32 cellular contexts compared by ENCODE assay signal in the genomic region with DNA sequence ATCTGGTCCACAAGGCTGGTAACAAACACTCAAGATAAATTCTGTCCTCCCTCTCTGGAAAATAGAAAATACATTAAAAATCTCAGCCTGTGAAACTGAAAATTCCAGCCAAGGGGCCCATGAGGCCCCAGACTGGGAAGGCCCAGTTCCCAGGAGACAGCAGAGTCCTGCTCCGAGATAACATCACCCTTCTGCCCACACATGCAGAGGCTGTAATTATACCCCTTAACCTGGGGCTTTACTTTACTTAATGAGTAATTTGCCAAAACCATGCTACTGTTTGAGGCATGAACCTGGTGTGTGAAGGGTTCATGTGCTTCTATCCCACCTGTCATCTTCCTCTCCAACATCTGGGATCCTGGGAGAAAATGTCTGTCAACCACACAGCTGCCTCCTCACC.
"Had no signal": no experiment of that assay in that cellular context is flagged by ENCODE, and none has a peak within 500 bp of the region (broad histone marks: within the 10 kb centered on the region; RNA-seq: fewer than 3 reads in every experiment).

No MANE protein-coding gene starts in this region.

- H3K36me3 ChIP-seq: adrenal gland, cardiac muscle cell, neutrophil, prostate gland, sigmoid colon, thyroid gland had no signal

- H3K4me1 ChIP-seq: adrenal gland, body of pancreas, prostate gland, thyroid gland had no signal

- H3K36me3 Mint-ChIP-seq: activated naive CD8-positive, alpha-beta T cell treated with anti-CD3 and anti-CD28 coated beads for 36 hours; stimulated activated memory B cell treated with anti-CD40 and anti-IgM and Interleukin-4, amounts not matched to agents 10 μg/mL and 1 μg/mL and 100 μg/mL, for 72 hours had no signal

- H3K27ac ChIP-seq: adrenal gland, body of pancreas, cardiac muscle cell, coronary artery, dorsolateral prefrontal cortex, neutrophil, prostate gland, sigmoid colon, thyroid gland, VCaP had no signal

- H3K4me3 Mint-ChIP-seq: activated naive CD4-positive, alpha-beta T cell treated with anti-CD3 and anti-CD28 coated beads for 36 hours; activated naive CD8-positive, alpha-beta T cell treated with anti-CD3 and anti-CD28 coated beads for 36 hours; activated T-helper 1 cell treated with anti-CD3 and anti-CD28 coated beads, Interleukin-12 subunit alpha, Interleukin-12 subunit beta, Interleukin-2, Interleukin-4 antibody, amounts not matched to agents 30 ng/mL and 10 ng/mL and 1 ng/mL, durations not matched to agents 14 hours and 24 hours and 36 hours; nephron progenitor cell; stimulated activated memory B cell treated with anti-CD40 and anti-IgM and Interleukin-4, amounts not matched to agents 10 μg/mL and 1 μg/mL and 100 μg/mL, for 72 hours; stimulated activated naive CD8-positive, alpha-beta T cell treated with anti-CD3 and anti-CD28 coated beads, Interleukin-15, amount 100 ng/mL, for 72 hours had no signal

- H3K27me3 ChIP-seq: adrenal gland, body of pancreas, cardiac muscle cell, neutrophil, sigmoid colon, thyroid gland had no signal

- H3K9me3 Mint-ChIP-seq: activated naive CD4-positive, alpha-beta T cell treated with anti-CD3 and anti-CD28 coated beads for 36 hours; activated naive CD8-positive, alpha-beta T cell treated with anti-CD3 and anti-CD28 coated beads for 36 hours; activated T-helper 1 cell treated with anti-CD3 and anti-CD28 coated beads, Interleukin-12 subunit alpha, Interleukin-12 subunit beta, Interleukin-2, Interleukin-4 antibody, amounts not matched to agents 30 ng/mL and 10 ng/mL and 1 ng/mL, durations not matched to agents 14 hours and 24 hours and 36 hours; stimulated activated naive CD8-positive, alpha-beta T cell treated with anti-CD3 and anti-CD28 coated beads, Interleukin-15, amount 100 ng/mL, for 72 hours had no signal

- H3K27ac Mint-ChIP-seq: activated naive CD4-positive, alpha-beta T cell treated with anti-CD3 and anti-CD28 coated beads for 36 hours; activated naive CD8-positive, alpha-beta T cell treated with anti-CD3 and anti-CD28 coated beads for 36 hours; activated T-helper 1 cell treated with anti-CD3 and anti-CD28 coated beads, Interleukin-12 subunit alpha, Interleukin-12 subunit beta, Interleukin-2, Interleukin-4 antibody, amounts not matched to agents 30 ng/mL and 10 ng/mL and 1 ng/mL, durations not matched to agents 14 hours and 24 hours and 36 hours; nephron progenitor cell; stimulated activated memory B cell treated with anti-CD40 and anti-IgM and Interleukin-4, amounts not matched to agents 10 μg/mL and 1 μg/mL and 100 μg/mL, for 72 hours; stimulated activated naive CD8-positive, alpha-beta T cell treated with anti-CD3 and anti-CD28 coated beads, Interleukin-15, amount 100 ng/mL, for 72 hours had no signal

- H3K4me3 ChIP-seq: adrenal gland, body of pancreas, cardiac muscle cell, coronary artery, dorsolateral prefrontal cortex, prostate gland, sigmoid colon, thyroid gland had no signal

- ATAC-seq: body of pancreas; left cardiac atrium; left ventricle myocardium superior; stimulated activated memory B cell treated with anti-CD40 and anti-IgM and Interleukin-4, amounts not matched to agents 10 μg/mL and 1 μg/mL and 100 μg/mL, for 72 hours; stimulated activated naive CD8-positive, alpha-beta T cell treated with anti-CD3 and anti-CD28 coated beads, Interleukin-15, amount 100 ng/mL, for 72 hours had no signal

- H3K4me1 Mint-ChIP-seq: activated naive CD8-positive, alpha-beta T cell treated with anti-CD3 and anti-CD28 coated beads for 36 hours; stimulated activated memory B cell treated with anti-CD40 and anti-IgM and Interleukin-4, amounts not matched to agents 10 μg/mL and 1 μg/mL and 100 μg/mL, for 72 hours; stimulated activated naive CD8-positive, alpha-beta T cell treated with anti-CD3 and anti-CD28 coated beads, Interleukin-15, amount 100 ng/mL, for 72 hours had no signal

- H3K27me3 Mint-ChIP-seq: activated naive CD8-positive, alpha-beta T cell treated with anti-CD3 and anti-CD28 coated beads for 36 hours; stimulated activated memory B cell treated with anti-CD40 and anti-IgM and Interleukin-4, amounts not matched to agents 10 μg/mL and 1 μg/mL and 100 μg/mL, for 72 hours; stimulated activated naive CD8-positive, alpha-beta T cell treated with anti-CD3 and anti-CD28 coated beads, Interleukin-15, amount 100 ng/mL, for 72 hours had no signal

- DNase-seq: activated CD4-positive, alpha-beta T cell treated with anti-CD3 and anti-CD28 coated beads for 4 hours; activated CD4-positive, alpha-beta T cell treated with anti-CD3 and anti-CD28 coated beads, Interleukin-2, amount 50 U/mL, for 48 hours; activated CD8-positive, alpha-beta memory T cell treated with anti-CD3 and anti-CD28 coated beads for 24 hours; activated CD8-positive, alpha-beta memory T cell treated with anti-CD3 and anti-CD28 coated beads, Interleukin-2, amount 50 U/mL, for 4 hours; activated effector memory CD4-positive, alpha-beta T cell treated with anti-CD3 and anti-CD28 coated beads, Interleukin-2, amount 50 U/mL, for 16 hours; activated naive CD4-positive, alpha-beta T cell treated with anti-CD3 and anti-CD28 coated beads for 36 hours; activated naive CD8-positive, alpha-beta T cell treated with anti-CD3 and anti-CD28 coated beads for 36 hours; activated T-cell treated with anti-CD3 and anti-CD28 coated beads, Interleukin-2, amount 50 U/mL, for 1 hour; adrenal gland; aorta; body of pancreas; dorsolateral prefrontal cortex; effector memory CD4-positive, alpha-beta T cell; left cardiac atrium; left ventricle myocardium superior; nephron progenitor cell; retina; sigmoid colon; small intestine; stimulated activated CD4-positive, alpha-beta T cell treated with anti-CD3 and anti-CD28 coated beads, Interleukin-1b, Interleukin-23, amount 100 ng/mL, for 48 hours; stimulated activated CD4-positive, alpha-beta T cell treated with anti-CD3 and anti-CD28 coated beads, Interleukin-4, amount 100 ng/mL, for 4 hours; stimulated activated CD8-positive, alpha-beta memory T cell treated with anti-CD3 and anti-CD28 coated beads, Interleukin-4, amount 100 ng/mL, for 48 hours; stimulated activated naive CD8-positive, alpha-beta T cell treated with anti-CD3 and anti-CD28 coated beads, Interleukin-15, amount 100 ng/mL, for 72 hours; T-helper 9 cell; thyroid gland had no signal
